Comparison of ENCODE assay signal across 8 cellular contexts in genomic region chr6:12911387-12911960, GRCh38.
A peak's percentile ranks its signal among the peaks of the same experiment; 100 is the strongest.
DNase-seq lines count a peak whose midpoint lies in the region; ATAC-seq and TF ChIP-seq lines count a peak whose summit lies in the region.

No MANE protein-coding gene starts in this region.

- H3K4me3 ChIP-seq in AG10803 (ENCODE audit: low read length) (no peak overlapping the region), HAP-1 (no peak overlapping the region), OCI-LY3 (ENCODE audit: low read length) (no peak overlapping the region), esophagus squamous epithelium (no peak overlapping the region), sigmoid colon (no peak overlapping the region), lower leg skin (ENCODE audit: low read depth, poor library complexity, severe bottlenecking) (no peak overlapping the region)

- in situ Hi-C loops in HAP-1 (cut with MboI; ENCODE audit: low sequenced_read_pairs): no loop called here

- H3K36me3 Mint-ChIP-seq in stimulated activated effector memory CD8-positive, alpha-beta T cell treated with anti-CD3 and anti-CD28 coated beads, Interleukin-12 subunit alpha, Interleukin-12 subunit beta, amount 100 ng/mL, for 72 hours: no peaks in the 10 kb centered on the region

- DNase-seq in AG10803 (ENCODE audit: low read depth): peak; percentile 63
- peak; percentile 11 to 52 for DNase-seq in HAP-1 (ENCODE audit: low spot score in 2 of 2)
- DNase-seq in esophagus squamous epithelium (lab: John Stamatoyannopoulos, UW): no peak
- no peak for DNase-seq in sigmoid colon
- DNase-seq in lower leg skin (ENCODE audit: low spot score in 2 of 2): no peak
- no peak for DNase-seq in stimulated activated effector memory CD8-positive, alpha-beta T cell treated with anti-CD3 and anti-CD28 coated beads, Interleukin-12 subunit alpha, Interleukin-12 subunit beta, amount 100 ng/mL, for 72 hours (ENCODE audit: low spot score in 2 of 2)

- H3K79me2 ChIP-seq in OCI-LY3 (ENCODE audit: low read length): no peaks in the 10 kb centered on the region

- no peak for TF ChIP-seq EP300 in sigmoid colon (IDR thresholded peaks at IDR 0.05)

- no peak for ATAC-seq in stimulated activated effector memory CD8-positive, alpha-beta T cell treated with anti-CD3 and anti-CD28 coated beads, Interleukin-12 subunit alpha, Interleukin-12 subunit beta, amount 100 ng/mL, for 72 hours
- no peak for ATAC-seq in HG03354 (IDR thresholded peaks at IDR 0.05; ENCODE audit: poor library complexity, severe bottlenecking, unreplicated experiment)

- no peak overlapping the region for H3K27ac ChIP-seq in OCI-LY3 (ENCODE audit: low read length)
- no peak overlapping the region for H3K27ac ChIP-seq in esophagus squamous epithelium
- no peak overlapping the region for H3K27ac ChIP-seq in sigmoid colon

- no peak overlapping the region for H3K9ac ChIP-seq in OCI-LY3 (ENCODE audit: low read length)

- TF ChIP-seq POLR2A in esophagus squamous epithelium (IDR thresholded peaks at IDR 0.05): no peak
- no peak for TF ChIP-seq POLR2A in sigmoid colon (IDR thresholded peaks at IDR 0.05)
- TF ChIP-seq POLR2A in lower leg skin (IDR thresholded peaks at IDR 0.05): no peak

- H4K20me1 ChIP-seq in OCI-LY3 (ENCODE audit: insufficient read depth, low read length): no peaks in the 10 kb centered on the region

- no peak overlapping the region for H3K4me2 ChIP-seq in OCI-LY3 (ENCODE audit: low read length)

- H3K4me1 Mint-ChIP-seq in stimulated activated effector memory CD8-positive, alpha-beta T cell treated with anti-CD3 and anti-CD28 coated beads, Interleukin-12 subunit alpha, Interleukin-12 subunit beta, amount 100 ng/mL, for 72 hours: no peaks in the 10 kb centered on the region

- no peak overlapping the region for H2AFZ ChIP-seq in OCI-LY3 (ENCODE audit: low read depth, low read length)

- H3K27me3 ChIP-seq in HAP-1 (ENCODE audit: low read depth): no peaks in the 10 kb centered on the region
- H3K27me3 ChIP-seq in OCI-LY3 (ENCODE audit: low read depth, low read length): no peaks in the 10 kb centered on the region
- H3K27me3 ChIP-seq in esophagus squamous epithelium: no peaks in the 10 kb centered on the region
- no peaks in the 10 kb centered on the region for H3K27me3 ChIP-seq in sigmoid colon

- H3K4me1 ChIP-seq in HAP-1 (0 out of 2 replicates have a peak, but pooled peaks cover 2% of the 10 kb centered on the region), OCI-LY3 (ENCODE audit: low read length) (peaks cover 8% of the 10 kb centered on the region), esophagus squamous epithelium (no peaks in the 10 kb centered on the region), sigmoid colon (no peaks in the 10 kb centered on the region)

- H3K36me3 ChIP-seq in HAP-1 (replicated peaks): no peaks in the 10 kb centered on the region
- H3K36me3 ChIP-seq in OCI-LY3 (replicated peaks; ENCODE audit: low read depth, low read length): no peaks in the 10 kb centered on the region
- no peaks in the 10 kb centered on the region for H3K36me3 ChIP-seq in esophagus squamous epithelium
- H3K36me3 ChIP-seq in sigmoid colon: no peaks in the 10 kb centered on the region

- intact Hi-C loops in esophagus squamous epithelium (cut with DNase I) (loop anchor here (5.0 kb wide), 1 partner anchor 421 kb away; no protein-coding TSS in a partner anchor), sigmoid colon (cut with DNase I) (loop anchor here (5.0 kb wide), 1 partner anchor 201 kb away; no protein-coding TSS in a partner anchor), lower leg skin (cut with DNase I; ENCODE audit: low total_unique reads) (no loop called here)

- H3K9me3 Mint-ChIP-seq in stimulated activated effector memory CD8-positive, alpha-beta T cell treated with anti-CD3 and anti-CD28 coated beads, Interleukin-12 subunit alpha, Interleukin-12 subunit beta, amount 100 ng/mL, for 72 hours: no peaks in the 10 kb centered on the region

- peak; percentile 71 for TF ChIP-seq CTCF in AG10803 (conservative IDR thresholded peaks at IDR 0.05; ENCODE audit: low read length)
- TF ChIP-seq CTCF in OCI-LY3 (IDR thresholded peaks at IDR 0.05; ENCODE audit: low read depth, low read length): peak; percentile 54
- peak in 5 of 6 experiments; percentile 35 to 66 (median 47) for TF ChIP-seq CTCF in esophagus squamous epithelium (IDR thresholded peaks at IDR 0.05)
- peak in 3 of 4 experiments; percentile 21 to 46 (median 41) for TF ChIP-seq CTCF in sigmoid colon (IDR thresholded peaks at IDR 0.05)
- no peak for TF ChIP-seq CTCF in lower leg skin (IDR thresholded peaks at IDR 0.05)

- no peak overlapping the region for H3K27ac Mint-ChIP-seq in stimulated activated effector memory CD8-positive, alpha-beta T cell treated with anti-CD3 and anti-CD28 coated beads, Interleukin-12 subunit alpha, Interleukin-12 subunit beta, amount 100 ng/mL, for 72 hours

- H3K4me3 Mint-ChIP-seq in stimulated activated effector memory CD8-positive, alpha-beta T cell treated with anti-CD3 and anti-CD28 coated beads, Interleukin-12 subunit alpha, Interleukin-12 subunit beta, amount 100 ng/mL, for 72 hours: no peak overlapping the region

- 21 to 51% methylated on average over 2 of the region's 2 CpGs for WGBS in esophagus squamous epithelium, 2 donors
- whole genome bisulfite sequencing in sigmoid colon, 2 donors: 11 to 47% methylated on average over 2 of the region's 2 CpGs
- WGBS in lower leg skin, 2 donors: 18 to 31% methylated on average over 2 of the region's 2 CpGs

- H3K9me3 ChIP-seq in HAP-1 (no peaks in the 10 kb centered on the region), OCI-LY3 (ENCODE audit: insufficient read depth, low read length) (no peaks in the 10 kb centered on the region), esophagus squamous epithelium (no peaks in the 10 kb centered on the region), sigmoid colon (no peaks in the 10 kb centered on the region)

Comparison
In these comparisons a context has a peak if more than half of its experiments do, and no peak if none do; other contexts are left out.
1. DNase-seq: peak in AG10803 (single experiment) and HAP-1 (2 of 2); none in esophagus squamous epithelium (single experiment), sigmoid colon (single experiment), lower leg skin (0 of 2) and stimulated activated effector memory CD8-positive, alpha-beta T cell treated with anti-CD3 and anti-CD28 coated beads, Interleukin-12 subunit alpha, Interleukin-12 subunit beta, amount 100 ng/mL, for 72 hours (0 of 2).
2. CTCF ChIP-seq: peak in AG10803 (single experiment), OCI-LY3 (single experiment), esophagus squamous epithelium (5 of 6) and sigmoid colon (3 of 4); none in lower leg skin (0 of 3).